In the genomic region with DNA sequence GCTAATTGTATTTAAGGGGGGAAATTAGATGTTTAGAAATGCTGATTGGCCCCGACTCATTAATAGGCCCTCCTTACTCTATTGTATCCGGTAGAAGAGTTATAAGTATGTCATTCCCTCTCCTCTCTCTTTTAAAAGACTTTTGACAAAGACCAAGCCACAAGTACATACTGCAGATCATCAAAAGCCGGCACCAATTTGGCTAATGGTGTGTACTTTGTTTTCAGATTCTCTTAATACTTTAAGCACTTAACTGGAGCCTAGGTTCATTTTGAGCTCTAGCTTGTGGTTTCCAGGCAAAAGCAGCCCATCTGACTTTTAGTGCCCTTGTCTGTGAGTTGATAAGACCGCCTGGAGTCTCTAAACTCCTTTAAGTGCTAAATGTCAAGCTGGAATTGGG, we compare ENCODE assay signal across 28 cellular contexts.
DNase-seq lines count a peak whose midpoint lies in the region; ATAC-seq and TF ChIP-seq lines count a peak whose summit lies in the region.
"Had no signal": no experiment of that assay in that cellular context is flagged by ENCODE, and none has a peak within 500 bp of the region (broad histone marks: within the 10 kb centered on the region; RNA-seq: fewer than 3 reads in every experiment).

No MANE protein-coding gene starts in this region.

- no peak overlapping the region for H4K91ac ChIP-seq in trophoblast cell (ENCODE audit: low read depth, low read length)

- H3K4me3 ChIP-seq in HEK293 (ENCODE audit: low read depth, low read length) (no peak overlapping the region), trophoblast cell (ENCODE audit: low read depth, low read length) (no peak overlapping the region), foreskin fibroblast (ENCODE audit: low read depth in 1 of 2, low read length in 2 of 2) (no peak overlapping the region)
- H3K4me3 ChIP-seq: left lung, SJCRH30, spleen, tibial nerve had no signal

- H3K27ac Mint-ChIP-seq in WTC11 = no peak overlapping the region; the same call in 1 of the 2 replicates
- H3K27ac Mint-ChIP-seq: activated B cell treated with CpG ODN at 0.5 μM for 24 hours; activated CD8-positive, alpha-beta T cell treated with anti-CD3 and anti-CD28 coated beads, Interleukin-2, amount 10 ng/mL, durations not matched to agents 7 days and 5 days; activated naive CD4-positive, alpha-beta T cell treated with anti-CD3 and anti-CD28 coated beads, Interleukin-2, amount 10 ng/mL, durations not matched to agents 7 days and 5 days; activated T-cell treated with anti-CD3 and anti-CD28 coated beads, Interleukin-2, amount 50 U/mL, for 24 hours; CD4-positive, alpha-beta T cell; stimulated activated naive CD8-positive, alpha-beta T cell treated with anti-CD3 and anti-CD28 coated beads, Interleukin-15, amount 100 ng/mL, for 72 hours had no signal

- H2BK5ac ChIP-seq in trophoblast cell (ENCODE audit: low read depth, low read length, poor library complexity) = no peak overlapping the region

- no peak overlapping the region for H2BK120ac ChIP-seq in trophoblast cell (ENCODE audit: insufficient read depth, low read length, poor library complexity)

- H3K23ac ChIP-seq in trophoblast cell (ENCODE audit: low read length) = no peak overlapping the region

- H3K4me2 ChIP-seq in trophoblast cell (ENCODE audit: low read length) = no peak overlapping the region

- no peak overlapping the region for H3K4me3 Mint-ChIP-seq in WTC11
- H3K4me3 Mint-ChIP-seq: activated B cell treated with CpG ODN at 0.5 μM for 24 hours; activated CD8-positive, alpha-beta T cell treated with anti-CD3 and anti-CD28 coated beads, Interleukin-2, amount 10 ng/mL, durations not matched to agents 7 days and 5 days; activated naive CD4-positive, alpha-beta T cell treated with anti-CD3 and anti-CD28 coated beads, Interleukin-2, amount 10 ng/mL, durations not matched to agents 7 days and 5 days; activated T-cell treated with anti-CD3 and anti-CD28 coated beads, Interleukin-2, amount 50 U/mL, for 24 hours; CD4-positive, alpha-beta T cell; stimulated activated naive CD8-positive, alpha-beta T cell treated with anti-CD3 and anti-CD28 coated beads, Interleukin-15, amount 100 ng/mL, for 72 hours had no signal

- no peak overlapping the region for H3K9ac ChIP-seq in trophoblast cell (ENCODE audit: low read length)

- H3K27ac ChIP-seq in HEK293 (ENCODE audit: extremely low read depth, low read depth, low read length) (no peak overlapping the region), trophoblast cell (ENCODE audit: low read depth, low read length) (peak overlapping the region; percentile 95)
- H3K27ac ChIP-seq: HL-60, left lung, neutrophil, SJCRH30, spleen, tibial nerve had no signal

- H3K4ac ChIP-seq in trophoblast cell (ENCODE audit: low read depth, low read length) = no peak overlapping the region

- H3K9me3 ChIP-seq in HEK293 (ENCODE audit: control insufficient read depth, insufficient read depth, low read depth, low read length) (no peaks in the 10 kb centered on the region), trophoblast cell (ENCODE audit: insufficient read depth, low read depth, low read length) (no peaks in the 10 kb centered on the region)
- H3K9me3 ChIP-seq: left lung, neutrophil, SJCRH30, spleen, tibial nerve had no signal

- no peak overlapping the region for H4K12ac ChIP-seq in trophoblast cell (ENCODE audit: low read depth, low read length)

- CTCF ChIA-PET in HEK293 (lab: Yijun Ruan, JAX) (interaction anchor here (0.7 kb wide), 1 partner anchor 465 kb away, joined by 3 read pairs; no protein-coding TSS in a partner anchor), WTC11 (lab: Charles Lee) (interaction anchor here (0.6 to 1.3 kb wide), 6 partner anchors 8 to 415 kb away, joined by 3 to 7 read pairs (median 3); no protein-coding TSS in a partner anchor)

- H3K79me2 ChIP-seq in trophoblast cell (ENCODE audit: control insufficient read depth, insufficient read depth, low read length, poor library complexity) = peaks cover 5% of the 10 kb centered on the region

- POLR2A ChIA-PET in HEK293 (lab: Yijun Ruan, JAX) (no interaction called here), WTC11 (lab: Charles Lee) (no interaction called here)

- no CpG with 5 or more reads among the region's 4 CpGs for WGBS in trophoblast cell (ENCODE audit: extremely low coverage, insufficient coverage, insufficient read length)

- no peak overlapping the region for H2AK5ac ChIP-seq in trophoblast cell (ENCODE audit: low read length)

- peaks cover 6% of the 10 kb centered on the region for H3K27me3 Mint-ChIP-seq in WTC11 (ENCODE audit: low read depth)
- H3K27me3 Mint-ChIP-seq: activated B cell treated with CpG ODN at 0.5 μM for 24 hours; activated naive CD4-positive, alpha-beta T cell treated with anti-CD3 and anti-CD28 coated beads, Interleukin-2, amount 10 ng/mL, durations not matched to agents 7 days and 5 days; activated T-cell treated with anti-CD3 and anti-CD28 coated beads, Interleukin-2, amount 50 U/mL, for 24 hours; CD4-positive, alpha-beta T cell; stimulated activated naive CD8-positive, alpha-beta T cell treated with anti-CD3 and anti-CD28 coated beads, Interleukin-15, amount 100 ng/mL, for 72 hours had no signal

- H3K36me3 Mint-ChIP-seq in WTC11 = peaks cover 15% of the 10 kb centered on the region
- H3K36me3 Mint-ChIP-seq: activated naive CD4-positive, alpha-beta T cell treated with anti-CD3 and anti-CD28 coated beads, Interleukin-2, amount 10 ng/mL, durations not matched to agents 7 days and 5 days had no signal

- ATAC-seq in WTC11 = peak; percentile 43
- ATAC-seq: activated CD8-positive, alpha-beta T cell treated with anti-CD3 and anti-CD28 coated beads, Interleukin-2, amount 10 ng/mL, durations not matched to agents 7 days and 5 days; esophagus mucosa; left lung; Panc1; stimulated activated naive CD8-positive, alpha-beta T cell treated with anti-CD3 and anti-CD28 coated beads, Interleukin-15, amount 100 ng/mL, for 72 hours had no signal

- no peak overlapping the region for H2BK12ac ChIP-seq in trophoblast cell (ENCODE audit: low read length)

- H3K4me1 Mint-ChIP-seq in WTC11 = peaks cover 23% of the 10 kb centered on the region
- H3K4me1 Mint-ChIP-seq: activated B cell treated with CpG ODN at 0.5 μM for 24 hours; activated naive CD4-positive, alpha-beta T cell treated with anti-CD3 and anti-CD28 coated beads, Interleukin-2, amount 10 ng/mL, durations not matched to agents 7 days and 5 days; stimulated activated naive CD8-positive, alpha-beta T cell treated with anti-CD3 and anti-CD28 coated beads, Interleukin-15, amount 100 ng/mL, for 72 hours had no signal

- H3K79me1 ChIP-seq in trophoblast cell (ENCODE audit: low read length) = peaks cover 62% of the 10 kb centered on the region

- H3K4me1 ChIP-seq in HEK293 (ENCODE audit: control insufficient read depth, insufficient read depth, low read length) (peaks cover 5% of the 10 kb centered on the region), trophoblast cell (ENCODE audit: control insufficient read depth in 1 of 2, insufficient read depth in 2 of 2, low read length in 2 of 2) (peaks cover 8 to 20% of the 10 kb centered on the region in 2 experiments)
- H3K4me1 ChIP-seq: left lung, SJCRH30, spleen, tibial nerve had no signal

- no peak for TF ChIP-seq CTCF in HEK293 (tag by site-specific recombination; IDR thresholded peaks at IDR 0.05)
- no peak for TF ChIP-seq CTCF in WTC11 (IDR thresholded peaks at IDR 0.05)
- TF ChIP-seq CTCF in foreskin fibroblast (IDR thresholded peaks at IDR 0.05; ENCODE audit: low read depth, low read length) = no peak

- no peak overlapping the region for H3K18ac ChIP-seq in trophoblast cell (ENCODE audit: low read length)

- no peak overlapping the region for H4K8ac ChIP-seq in trophoblast cell (ENCODE audit: low read depth, low read length)

- H3K36me3 ChIP-seq in HEK293 (ENCODE audit: control insufficient read depth in 2 of 2, insufficient read depth in 1 of 2, low read length in 2 of 2) = no peaks in the 10 kb centered on the region
- H3K36me3 ChIP-seq in trophoblast cell (ENCODE audit: control insufficient read depth in 1 of 2, insufficient read depth in 2 of 2, low read length in 2 of 2) = peaks cover 0 to 3% of the 10 kb centered on the region in 2 experiments
- H3K36me3 ChIP-seq: left lung, neutrophil, SJCRH30, spleen, tibial nerve had no signal

- no peak overlapping the region for H3K14ac ChIP-seq in trophoblast cell (ENCODE audit: low read length)

- no peaks in the 10 kb centered on the region for H3K27me3 ChIP-seq in trophoblast cell (ENCODE audit: insufficient read depth, low read length)
- H3K27me3 ChIP-seq: left lung, spleen, tibial nerve had no signal

- DNase-seq in NCI-H2107 treated with DMSO at 0.1 percent for 48 hours (lab: John Stamatoyannopoulos, UW; ENCODE audit: unreplicated experiment) (peak; percentile 78), WTC11 (ENCODE audit: low spot score) (no peak), trophoblast cell (no peak), NCI-H187 treated with DMSO at 0.1 percent for 48 hours (lab: John Stamatoyannopoulos, UW) (no peak), foreskin fibroblast (no peak), T-helper 2 cell (no peak)
- no peak for DNase-seq in activated CD4-positive, alpha-beta T cell treated with anti-CD3 and anti-CD28 coated beads for 48 hours
- DNase-seq: activated B cell treated with CpG ODN at 0.5 μM for 24 hours; activated CD8-positive, alpha-beta T cell treated with anti-CD3 and anti-CD28 coated beads, Interleukin-2, amount 10 ng/mL, durations not matched to agents 7 days and 5 days; activated naive CD4-positive, alpha-beta T cell treated with anti-CD3 and anti-CD28 coated beads, Interleukin-2, amount 10 ng/mL, durations not matched to agents 7 days and 5 days; activated T-cell treated with anti-CD3 and anti-CD28 coated beads, Interleukin-2, amount 50 U/mL, for 24 hours; aorta; CD4-positive, alpha-beta T cell; DMS53; effector CD4-positive, alpha-beta T cell; left lung; NCI-H2081; NCI-H524 treated with DMSO at 0.1 percent for 48 hours; SJCRH30; spleen; stimulated activated CD4-positive, alpha-beta T cell treated with anti-CD3 and anti-CD28 coated beads, Interleukin-4, amount 100 ng/mL, for 24 hours; stimulated activated naive CD8-positive, alpha-beta T cell treated with anti-CD3 and anti-CD28 coated beads, Interleukin-15, amount 100 ng/mL, for 72 hours had no signal

- peaks cover 26% of the 10 kb centered on the region for H3K9me3 Mint-ChIP-seq in WTC11
- H3K9me3 Mint-ChIP-seq: activated naive CD4-positive, alpha-beta T cell treated with anti-CD3 and anti-CD28 coated beads, Interleukin-2, amount 10 ng/mL, durations not matched to agents 7 days and 5 days; activated T-cell treated with anti-CD3 and anti-CD28 coated beads, Interleukin-2, amount 50 U/mL, for 24 hours; CD4-positive, alpha-beta T cell; stimulated activated naive CD8-positive, alpha-beta T cell treated with anti-CD3 and anti-CD28 coated beads, Interleukin-15, amount 100 ng/mL, for 72 hours had no signal

- H2AFZ ChIP-seq in trophoblast cell (ENCODE audit: insufficient read depth, low read length, poor library complexity) = no peak overlapping the region

TF ChIP-seq in HEK293, 187 proteins besides CTCF, POLR2A, EP300 and RAD21:
- TF ChIP-seq TCF7L2 (IDR thresholded peaks at IDR 0.05; ENCODE audit: borderline replicate concordance, low read depth, low read length) = peak; percentile 57; the same call in 1 of the 2 replicates
- TF ChIP-seq ZBTB21 (tag by site-specific recombination; IDR thresholded peaks at IDR 0.05) = no peak
